Comparison of ENCODE assay signal across 32 cellular contexts in the genomic region with DNA sequence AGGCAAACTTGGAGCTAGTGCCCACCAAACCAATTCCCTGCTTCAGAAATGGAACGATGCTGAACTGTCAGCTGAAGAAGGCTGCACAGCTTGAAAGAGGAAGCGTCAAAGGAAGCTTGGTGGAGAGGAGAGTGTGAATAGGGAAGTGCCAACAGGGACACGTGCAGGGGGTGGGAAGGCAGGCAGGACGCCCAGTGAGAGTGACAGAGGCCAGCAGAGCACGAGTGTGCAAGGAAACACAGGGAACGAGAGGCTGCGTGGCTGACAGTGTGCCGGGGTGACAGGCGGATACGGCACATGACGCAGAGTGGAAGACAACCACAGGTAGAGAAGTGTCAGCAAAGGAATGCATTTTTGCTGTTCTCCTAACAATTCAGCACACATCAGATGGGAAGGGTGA.
DNase-seq lines count a peak whose midpoint lies in the region; ATAC-seq and TF ChIP-seq lines count a peak whose summit lies in the region.
"Had no signal": no experiment of that assay in that cellular context is flagged by ENCODE, and none has a peak within 500 bp of the region (broad histone marks: within the 10 kb centered on the region; RNA-seq: fewer than 3 reads in every experiment).

No MANE protein-coding gene starts in this region.

- H3K36me3 ChIP-seq in BLaER1 treated with 17β-estradiol and CSF1 and Interleukin-3, amounts not matched to agents 10 nM and 100 nM: peaks cover 0 to 32% (median 17%) of the 10 kb centered on the region in 11 experiments; a peak in 14 of 22 replicates
- peaks cover 0 to 2% of the 10 kb centered on the region in 2 experiments for H3K36me3 ChIP-seq in trophoblast cell (ENCODE audit: control insufficient read depth in 1 of 2, insufficient read depth in 2 of 2, low read length in 2 of 2)
- no peaks in the 10 kb centered on the region for H3K36me3 ChIP-seq in WERI-Rb-1
- H3K36me3 ChIP-seq: esophagus squamous epithelium, pancreas, stomach, thyroid gland, vagina had no signal

- no peak overlapping the region for H4K12ac ChIP-seq in trophoblast cell (ENCODE audit: low read depth, low read length)

- H4K8ac ChIP-seq in trophoblast cell (ENCODE audit: low read depth, low read length): no peak overlapping the region

- no peak overlapping the region for H2BK5ac ChIP-seq in trophoblast cell (ENCODE audit: low read depth, low read length, poor library complexity)

- H3K9ac ChIP-seq in BLaER1 treated with 17β-estradiol and CSF1 and Interleukin-3, amounts not matched to agents 10 nM and 100 nM: no peak overlapping the region
- no peak overlapping the region for H3K9ac ChIP-seq in trophoblast cell (ENCODE audit: low read length)

- no peak overlapping the region for H2AK5ac ChIP-seq in trophoblast cell (ENCODE audit: low read length)

- H3K18ac ChIP-seq in trophoblast cell (ENCODE audit: low read length): no peak overlapping the region

- H3K27me3 ChIP-seq in BLaER1 treated with 17β-estradiol and CSF1 and Interleukin-3, amounts not matched to agents 10 nM and 100 nM: no peaks in the 10 kb centered on the region
- H3K27me3 ChIP-seq in trophoblast cell (ENCODE audit: insufficient read depth, low read length) (no peaks in the 10 kb centered on the region), WERI-Rb-1 (ENCODE audit: insufficient read depth, low read depth, severe bottlenecking) (no peaks in the 10 kb centered on the region)
- H3K27me3 ChIP-seq: dorsolateral prefrontal cortex, esophagus squamous epithelium, pancreas, stomach, thyroid gland, vagina had no signal

- TF ChIP-seq CTCF in GM20000 (IDR thresholded peaks at IDR 0.05; ENCODE audit: extremely low read depth, missing control alignments) (no peak), WERI-Rb-1 (IDR thresholded peaks at IDR 0.05; ENCODE audit: low read depth, low read length) (no peak)

- DNase-seq in MV-4-11 (lab: John Stamatoyannopoulos, UW): peak; percentile 39
- peak; percentile 14 for DNase-seq in germinal center (ENCODE audit: low spot score)
- DNase-seq in trophoblast cell: no peak
- DNase-seq in GM20000 (ENCODE audit: low spot score): no peak
- no peak for DNase-seq in WERI-Rb-1
- DNase-seq: activated CD4-positive, alpha-beta T cell treated with anti-CD3 and anti-CD28 coated beads for 48 hours; activated T-cell treated with anti-CD3 and anti-CD28 coated beads for 4 hours; amniotic stem cell; Caco-2; cerebellar nuclear complex; DMS53; esophagus squamous epithelium; immature natural killer cell; left cardiac atrium; mammary epithelial cell; NCI-H1105 treated with DMSO at 0.1 percent for 48 hours; NCI-H187 treated with DMSO at 0.1 percent for 48 hours; NCI-H2171; NCI-H510A; nephron progenitor cell; pancreas; stimulated activated CD4-positive, alpha-beta T cell treated with anti-CD3 and anti-CD28 coated beads, Interleukin-1b, Interleukin-23, amount 100 ng/mL, for 48 hours; stomach; SW 1271; T-helper 9 cell; thyroid gland had no signal

- H3K4me1 ChIP-seq in BLaER1 treated with 17β-estradiol and CSF1 and Interleukin-3, amounts not matched to agents 10 nM and 100 nM: peaks cover 11 to 18% (median 14%) of the 10 kb centered on the region in 10 experiments; a peak in 19 of 20 replicates
- H3K4me1 ChIP-seq in trophoblast cell (ENCODE audit: control insufficient read depth in 1 of 2, insufficient read depth in 2 of 2, low read length in 2 of 2): peaks cover 0 to 4% of the 10 kb centered on the region in 2 experiments
- H3K4me1 ChIP-seq: Caco-2, thyroid gland had no signal

- peaks cover 0 to 65% (median 43%) of the 10 kb centered on the region in 11 experiments; a peak in 15 of 22 replicates for H4K20me1 ChIP-seq in BLaER1 treated with 17β-estradiol and CSF1 and Interleukin-3, amounts not matched to agents 10 nM and 100 nM

- no peak overlapping the region for H4K91ac ChIP-seq in trophoblast cell (ENCODE audit: low read depth, low read length)

- H3K9me3 ChIP-seq in BLaER1 treated with 17β-estradiol and CSF1 and Interleukin-3, amounts not matched to agents 10 nM and 100 nM (replicated peaks in 1 of 11): peaks cover 6 to 20% (median 16%) of the 10 kb centered on the region in 11 experiments; a peak in 16 of 22 replicates
- H3K9me3 ChIP-seq in trophoblast cell (ENCODE audit: insufficient read depth, low read depth, low read length) (peaks cover 2% of the 10 kb centered on the region), WERI-Rb-1 (ENCODE audit: severe bottlenecking) (no peaks in the 10 kb centered on the region)
- H3K9me3 ChIP-seq: Caco-2, esophagus squamous epithelium, pancreas, stomach, thyroid gland, vagina had no signal

- ATAC-seq in GM21381 (IDR thresholded peaks at IDR 0.05; ENCODE audit: unreplicated experiment): no peak
- ATAC-seq: pancreas had no signal

- H3K14ac ChIP-seq in trophoblast cell (ENCODE audit: low read length): no peak overlapping the region

- no peaks in the 10 kb centered on the region for H3K79me1 ChIP-seq in trophoblast cell (ENCODE audit: low read length)

- H2AFZ ChIP-seq in trophoblast cell (ENCODE audit: insufficient read depth, low read length, poor library complexity): no peak overlapping the region
- H2AFZ ChIP-seq: PC-9 had no signal

- no peak overlapping the region for H3K27ac ChIP-seq in BLaER1 treated with 17β-estradiol and CSF1 and Interleukin-3, amounts not matched to agents 10 nM and 100 nM
- no peak overlapping the region for H3K27ac ChIP-seq in trophoblast cell (ENCODE audit: low read depth, low read length)
- no peak overlapping the region for H3K27ac ChIP-seq in WERI-Rb-1
- H3K27ac ChIP-seq: esophagus squamous epithelium, pancreas, PC-9, stomach, thyroid gland, vagina, VCaP had no signal

- peak overlapping the region; percentile 18 to 70 (median 46); a peak in 21 of 22 replicates for H3K4me2 ChIP-seq in BLaER1 treated with 17β-estradiol and CSF1 and Interleukin-3, amounts not matched to agents 10 nM and 100 nM
- no peak overlapping the region for H3K4me2 ChIP-seq in trophoblast cell (ENCODE audit: low read length)
- H3K4me2 ChIP-seq: PC-9 had no signal

- no peak overlapping the region for H3K4ac ChIP-seq in trophoblast cell (ENCODE audit: low read depth, low read length)

- no peak overlapping the region for H2BK120ac ChIP-seq in trophoblast cell (ENCODE audit: insufficient read depth, low read length, poor library complexity)

- no CpG with 5 or more reads among the region's 11 CpGs for WGBS in trophoblast cell (ENCODE audit: extremely low coverage, insufficient coverage, insufficient read length)

- H3K4me3 ChIP-seq in BLaER1 treated with 17β-estradiol and CSF1 and Interleukin-3, amounts not matched to agents 10 nM and 100 nM: no peak overlapping the region
- peak overlapping the region; percentile 20 for H3K4me3 ChIP-seq in trophoblast cell (ENCODE audit: low read depth, low read length)
- H3K4me3 ChIP-seq in WERI-Rb-1 (ENCODE audit: low read depth, low read length): no peak overlapping the region
- H3K4me3 ChIP-seq: dorsolateral prefrontal cortex, esophagus squamous epithelium, pancreas, PC-9, stomach, thyroid gland, vagina had no signal

- no peak overlapping the region for H2BK12ac ChIP-seq in trophoblast cell (ENCODE audit: low read length)

- H3K79me2 ChIP-seq in trophoblast cell (ENCODE audit: control insufficient read depth, insufficient read depth, low read length, poor library complexity): no peaks in the 10 kb centered on the region

- no peak overlapping the region for H3K23ac ChIP-seq in trophoblast cell (ENCODE audit: low read length)

Comparison
In these comparisons a context has a peak if more than half of its experiments do, and no peak if none do; other contexts are left out.
1. DNase-seq: peak in MV-4-11 (single experiment) and germinal center (single experiment); none in trophoblast cell (0 of 2), GM20000 (single experiment) and WERI-Rb-1 (single experiment).